ENCODE assay signal across 8 cellular contexts in the genomic region with DNA sequence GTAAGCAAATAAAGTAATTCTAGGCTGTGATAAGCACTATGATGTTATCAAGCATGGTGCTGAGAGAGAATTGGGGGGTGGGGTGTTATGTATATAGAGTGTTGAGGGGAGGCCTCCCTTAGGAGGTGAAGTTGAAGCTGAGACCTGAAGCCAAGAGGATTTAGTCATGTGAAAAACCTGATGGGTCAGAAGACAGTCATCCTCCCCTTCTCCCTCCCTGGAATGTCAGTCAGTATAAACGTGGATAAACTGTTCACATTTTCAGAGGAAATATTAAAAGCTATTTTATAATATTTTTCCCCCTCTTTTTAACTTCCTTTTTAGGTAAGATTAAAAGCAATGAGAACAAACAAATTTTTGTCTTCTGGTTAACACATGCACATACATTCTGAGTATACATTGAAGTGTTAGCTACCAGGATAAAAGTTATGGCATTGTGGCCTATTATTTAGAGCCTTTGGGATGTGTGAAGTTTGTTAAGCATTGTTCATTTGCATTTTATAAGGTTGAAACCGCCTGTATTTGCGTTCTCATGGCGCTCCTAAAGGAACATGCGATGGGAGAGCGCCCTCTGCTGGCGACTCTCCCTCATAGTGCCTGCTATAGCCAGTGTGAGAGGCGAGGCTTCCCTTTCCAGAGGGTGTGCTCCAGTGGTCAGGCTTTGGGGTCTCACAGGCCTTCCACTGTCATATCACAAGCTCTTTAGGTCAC. TPM values are rescaled to one million over a fixed set of nuclear protein-coding genes. Genes with fewer than 3 reads are reported as not detected.
DNase-seq lines count a peak whose midpoint lies in the region; ATAC-seq and TF ChIP-seq lines count a peak whose summit lies in the region.

No MANE protein-coding gene starts in this region.

- H3K36me3 ChIP-seq in duodenal mucosa (ENCODE audit: control insufficient read depth in 1 of 2, insufficient read depth in 2 of 2, low read length in 2 of 2) (peaks cover 0 to 19% of the 10 kb centered on the region in 2 donors), lung (ENCODE audit: control insufficient read depth in 2 of 2, insufficient read depth in 2 of 2, low read length in 2 of 2) (peaks cover 9 to 10% of the 10 kb centered on the region in 2 donors)

- H3K36me3 Mint-ChIP-seq in activated CD4-positive, alpha-beta memory T cell treated with anti-CD3 and anti-CD28 coated beads, Interleukin-2, amount 10 ng/mL, durations not matched to agents 7 days and 5 days (ENCODE audit: low read depth), result peaks cover 47% of the 10 kb centered on the region

- H3K9me3 ChIP-seq in duodenal mucosa (ENCODE audit: control insufficient read depth in 1 of 2, low read length in 2 of 2) (no peaks in the 10 kb centered on the region), lung (ENCODE audit: control insufficient read depth in 2 of 2, insufficient read depth in 1 of 2, low read length in 1 of 2) (no peaks in the 10 kb centered on the region)

- H3K4me3 Mint-ChIP-seq in activated CD4-positive, alpha-beta memory T cell treated with anti-CD3 and anti-CD28 coated beads, Interleukin-2, amount 10 ng/mL, durations not matched to agents 7 days and 5 days, result no peak overlapping the region

- no peaks in the 10 kb centered on the region for H3K27me3 Mint-ChIP-seq in activated CD4-positive, alpha-beta memory T cell treated with anti-CD3 and anti-CD28 coated beads, Interleukin-2, amount 10 ng/mL, durations not matched to agents 7 days and 5 days

- no peaks in the 10 kb centered on the region for H3K9me3 Mint-ChIP-seq in activated CD4-positive, alpha-beta memory T cell treated with anti-CD3 and anti-CD28 coated beads, Interleukin-2, amount 10 ng/mL, durations not matched to agents 7 days and 5 days

- DNase-seq in Daoy (ENCODE audit: low read depth), result peak; percentile 82
- peak; percentile 79 for DNase-seq in NCI-H748 (lab: John Stamatoyannopoulos, UW; ENCODE audit: unreplicated experiment)
- peak; percentile 82 for DNase-seq in activated CD4-positive, alpha-beta memory T cell treated with anti-CD3 and anti-CD28 coated beads, Interleukin-2, amount 10 ng/mL, durations not matched to agents 7 days and 5 days
- peak; percentile 76 for DNase-seq in lung (ENCODE audit: low spot score)
- peak; percentile 57 to 77 (median 64) for DNase-seq in stimulated activated CD4-positive, alpha-beta T cell treated with anti-CD3 and anti-CD28 coated beads, TNF-alpha, amount 100 ng/mL, for 1 hour (ENCODE audit: low read depth in 3 of 3, low spot score in 1 of 3)

- H3K27ac Mint-ChIP-seq in activated CD4-positive, alpha-beta memory T cell treated with anti-CD3 and anti-CD28 coated beads, Interleukin-2, amount 10 ng/mL, durations not matched to agents 7 days and 5 days, result no peak overlapping the region

- H3K27ac ChIP-seq in duodenal mucosa (ENCODE audit: low read depth, low read length) (peak overlapping the region; percentile 16), lung (ENCODE audit: low read depth in 1 of 2, low read length in 1 of 2) (no peak overlapping the region)

- CTCF ChIA-PET in activated CD4-positive, alpha-beta memory T cell treated with anti-CD3 and anti-CD28 coated beads, Interleukin-2, amount 10 ng/mL, durations not matched to agents 7 days and 5 days (lab: Charles Lee), result interaction anchor here (0.7 to 8.9 kb wide), 34 partner anchors 9 to 358 kb away, joined by 3 to 142 read pairs (median 4); a partner anchor contains a TSS

- H3K4me3 ChIP-seq in duodenal mucosa (ENCODE audit: low read depth in 1 of 2, low read length in 2 of 2) (peak overlapping the region in 1 of 2 donors; percentile 16), lung (no peak overlapping the region)

- POLR2A ChIA-PET in activated CD4-positive, alpha-beta memory T cell treated with anti-CD3 and anti-CD28 coated beads, Interleukin-2, amount 10 ng/mL, durations not matched to agents 7 days and 5 days (lab: Charles Lee), result interaction anchor here (0.7 to 3.3 kb wide), 8 partner anchors 8 to 100 kb away, joined by 3 to 48 read pairs (median 4); a partner anchor contains a TSS

- 2 to 3% methylated on average over 8 of the region's 8 CpGs for WGBS in lung, 2 donors

- H3K27me3 ChIP-seq in duodenal mucosa (ENCODE audit: control insufficient read depth in 1 of 2, insufficient read depth in 2 of 2, low read length in 2 of 2) (no peaks in the 10 kb centered on the region), lung (ENCODE audit: control insufficient read depth, insufficient read depth) (no peaks in the 10 kb centered on the region)

- peak overlapping the region; percentile 31 to 53 for H3K9ac ChIP-seq in duodenal mucosa (ENCODE audit: low read depth in 1 of 2, low read length in 2 of 2)

- ATAC-seq in HG03175 (IDR thresholded peaks at IDR 0.05; ENCODE audit: unreplicated experiment) (peak; percentile 64), lung (ENCODE audit: insufficient read depth, low FRiP score) (peak; percentile 93), HG02981 (IDR thresholded peaks at IDR 0.05; ENCODE audit: unreplicated experiment) (no peak)

- H3K4me1 ChIP-seq in duodenal mucosa (ENCODE audit: control insufficient read depth in 1 of 2, insufficient read depth in 2 of 2, low read length in 2 of 2) (peaks cover 13 to 29% of the 10 kb centered on the region in 2 donors), lung (ENCODE audit: control insufficient read depth in 2 of 2, insufficient read depth in 2 of 2, low read length in 2 of 2) (peaks cover 0 to 4% of the 10 kb centered on the region in 2 donors)

- peaks cover 25% of the 10 kb centered on the region for H3K4me1 Mint-ChIP-seq in activated CD4-positive, alpha-beta memory T cell treated with anti-CD3 and anti-CD28 coated beads, Interleukin-2, amount 10 ng/mL, durations not matched to agents 7 days and 5 days

- peak; percentile 95 for TF ChIP-seq CTCF in lung (IDR thresholded peaks at IDR 0.05; ENCODE audit: control extremely low read depth, extremely low read depth)

RNA-seq across cellular contexts. Expression of a gene that starts 35.4 kb away (rescaled TPM):
- 0.18 and 0.46 TPM in 2 replicates for total RNA-seq in Daoy (2014; rRNA removed; shearing (Covaris generic))
- 10 to 100 TPM; 53.7 to 56.2 TPM for total RNA-seq in activated CD4-positive, alpha-beta memory T cell treated with anti-CD3 and anti-CD28 coated beads, Interleukin-2, amount 10 ng/mL, durations not matched to agents 7 days and 5 days
- 10 to 100 TPM; 29.9 to 73.3 TPM for total RNA-seq in lung
- 10 to 100 TPM; 42.2 to 58.9 TPM for polyA plus RNA-seq in lung

Comparison
In these comparisons a context has a peak if more than half of its experiments do, and no peak if none do; other contexts are left out.
1. RNA of a gene that starts 35.4 kb away (total RNA-seq): 29.9 to 73.3 TPM in lung and 53.7 to 56.2 TPM in activated CD4-positive, alpha-beta memory T cell treated with anti-CD3 and anti-CD28 coated beads, Interleukin-2, amount 10 ng/mL, durations not matched to agents 7 days and 5 days; 0.18 to 0.46 TPM in Daoy; every median in the first group is over 10 times any median in the second.
2. Peak in every context shown above with its lines, with median percentiles within 50 percentile points of each other: DNase-seq.